ENCODE assay signal across 1 cellular context in the genomic region with DNA sequence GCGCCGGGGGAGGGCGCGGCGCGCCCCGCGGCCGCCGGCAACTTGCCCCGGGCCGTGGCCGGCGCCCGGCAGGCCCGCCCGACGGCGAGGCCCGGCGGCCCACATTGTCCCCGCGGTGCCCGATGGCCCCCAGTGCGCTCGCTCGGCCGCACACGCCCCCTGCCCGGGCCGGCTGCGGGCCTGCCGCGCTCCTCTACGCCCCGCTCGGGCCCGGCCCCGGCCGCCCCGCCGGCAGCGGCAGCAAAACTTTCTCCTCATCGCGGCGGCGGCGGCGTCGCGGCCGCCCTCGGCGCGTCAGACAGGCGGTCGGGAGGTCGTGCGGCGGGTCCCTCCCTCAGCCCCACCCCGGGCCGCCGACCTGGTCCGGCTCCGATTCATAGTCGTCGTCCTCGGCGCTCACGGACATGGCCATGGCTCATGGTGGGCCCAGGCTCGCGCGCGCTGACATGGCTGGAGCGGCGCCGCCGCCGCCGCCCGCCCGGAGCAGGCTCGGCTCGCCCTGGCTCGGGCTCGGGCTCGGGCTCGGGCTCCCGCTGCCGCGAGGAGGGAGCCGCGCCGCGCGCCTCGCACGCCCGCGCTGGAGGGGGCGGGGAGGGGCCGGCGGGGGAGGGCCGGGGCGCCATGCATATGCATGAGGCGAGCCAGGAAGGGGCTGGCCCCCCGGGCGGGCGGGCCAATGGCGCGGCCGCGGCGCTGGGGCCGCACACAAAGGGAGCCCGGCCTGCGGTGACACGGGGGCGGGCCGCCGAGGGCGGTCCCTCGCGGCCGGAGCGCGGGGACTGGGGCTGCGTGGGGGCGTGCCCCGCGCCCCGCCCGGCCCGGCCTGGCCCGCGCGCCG.
TF ChIP-seq lines count a peak whose summit lies in the region.

No MANE protein-coding gene starts in this region.

TF ChIP-seq in K562, 482 proteins besides CTCF, POLR2A, EP300 and RAD21 (continued from another document and continues in another):
- peak; percentile 60 for TF ChIP-seq CTBP1 (IDR thresholded peaks at IDR 0.05; ENCODE audit: borderline replicate concordance)
- peak in 2 of 3 experiments; percentile 31 to 46 for TF ChIP-seq YY1 (IDR thresholded peaks at IDR 0.05; ENCODE audit: borderline replicate concordance in 1 of 3, control insufficient read depth in 1 of 3, extremely low read depth in 1 of 3, insufficient read depth in 3 of 3, insufficient read length in 1 of 3, insufficient replicate concordance in 2 of 3, low read depth in 1 of 3, low read length in 2 of 3)
- TF ChIP-seq, protein P1, sequence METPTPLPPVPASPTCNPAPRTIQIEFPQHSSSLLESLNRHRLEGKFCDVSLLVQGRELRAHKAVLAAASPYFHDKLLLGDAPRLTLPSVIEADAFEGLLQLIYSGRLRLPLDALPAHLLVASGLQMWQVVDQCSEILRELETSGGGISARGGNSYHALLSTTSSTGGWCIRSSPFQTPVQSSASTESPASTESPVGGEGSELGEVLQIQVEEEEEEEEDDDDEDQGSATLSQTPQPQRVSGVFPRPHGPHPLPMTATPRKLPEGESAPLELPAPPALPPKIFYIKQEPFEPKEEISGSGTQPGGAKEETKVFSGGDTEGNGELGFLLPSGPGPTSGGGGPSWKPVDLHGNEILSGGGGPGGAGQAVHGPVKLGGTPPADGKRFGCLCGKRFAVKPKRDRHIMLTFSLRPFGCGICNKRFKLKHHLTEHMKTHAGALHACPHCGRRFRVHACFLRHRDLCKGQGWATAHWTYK (CRISPR knock-in tag; IDR thresholded peaks at IDR 0.05) = 0 out of 2 replicates have a peak, but pooled peaks have one; percentile 23
- peak; percentile 64 for TF ChIP-seq ZFX (CRISPR knock-in tag; IDR thresholded peaks at IDR 0.05)
- TF ChIP-seq ZNF263 (CRISPR knock-in tag; IDR thresholded peaks at IDR 0.05; ENCODE audit: borderline replicate concordance) = peak; percentile 27; the same call in 1 of the 2 replicates
- peak; percentile 83 for TF ChIP-seq CCNT2 (IDR thresholded peaks at IDR 0.05; ENCODE audit: borderline replicate concordance, extremely low read depth, insufficient read length, low read depth, low read length)
- 0 out of 2 replicates have a peak, but pooled peaks have one; percentile 60 for TF ChIP-seq ERF (CRISPR knock-in tag; IDR thresholded peaks at IDR 0.05)
- peak; percentile 75 for TF ChIP-seq HMGN3 (IDR thresholded peaks at IDR 0.05; ENCODE audit: borderline replicate concordance, extremely low read depth, insufficient read length, low read depth, low read length)
- TF ChIP-seq POLR2G (IDR thresholded peaks at IDR 0.05; ENCODE audit: low read depth, low read length) = peak; percentile 92
- TF ChIP-seq, protein P2, sequence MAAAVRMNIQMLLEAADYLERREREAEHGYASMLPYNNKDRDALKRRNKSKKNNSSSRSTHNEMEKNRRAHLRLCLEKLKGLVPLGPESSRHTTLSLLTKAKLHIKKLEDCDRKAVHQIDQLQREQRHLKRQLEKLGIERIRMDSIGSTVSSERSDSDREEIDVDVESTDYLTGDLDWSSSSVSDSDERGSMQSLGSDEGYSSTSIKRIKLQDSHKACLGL (CRISPR knock-in tag; IDR thresholded peaks at IDR 0.05; ENCODE audit: borderline replicate concordance, poor library complexity, severe bottlenecking) = peak; percentile 8
- TF ChIP-seq, protein P3, sequence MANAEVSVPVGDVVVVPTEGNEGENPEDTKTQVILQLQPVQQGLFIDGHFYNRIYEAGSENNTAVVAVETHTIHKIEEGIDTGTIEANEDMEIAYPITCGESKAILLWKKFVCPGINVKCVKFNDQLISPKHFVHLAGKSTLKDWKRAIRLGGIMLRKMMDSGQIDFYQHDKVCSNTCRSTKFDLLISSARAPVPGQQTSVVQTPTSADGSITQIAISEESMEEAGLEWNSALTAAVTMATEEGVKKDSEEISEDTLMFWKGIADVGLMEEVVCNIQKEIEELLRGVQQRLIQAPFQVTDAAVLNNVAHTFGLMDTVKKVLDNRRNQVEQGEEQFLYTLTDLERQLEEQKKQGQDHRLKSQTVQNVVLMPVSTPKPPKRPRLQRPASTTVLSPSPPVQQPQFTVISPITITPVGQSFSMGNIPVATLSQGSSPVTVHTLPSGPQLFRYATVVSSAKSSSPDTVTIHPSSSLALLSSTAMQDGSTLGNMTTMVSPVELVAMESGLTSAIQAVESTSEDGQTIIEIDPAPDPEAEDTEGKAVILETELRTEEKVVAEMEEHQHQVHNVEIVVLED (CRISPR knock-in tag; IDR thresholded peaks at IDR 0.05) = peak; percentile 11; the same call in 1 of the 2 replicates
- TF ChIP-seq LARP7 (IDR thresholded peaks at IDR 0.05) = no peak
- TF ChIP-seq PRMT5 (CRISPR knock-in tag; IDR thresholded peaks at IDR 0.05) = no peak
- TF ChIP-seq, protein P4, sequence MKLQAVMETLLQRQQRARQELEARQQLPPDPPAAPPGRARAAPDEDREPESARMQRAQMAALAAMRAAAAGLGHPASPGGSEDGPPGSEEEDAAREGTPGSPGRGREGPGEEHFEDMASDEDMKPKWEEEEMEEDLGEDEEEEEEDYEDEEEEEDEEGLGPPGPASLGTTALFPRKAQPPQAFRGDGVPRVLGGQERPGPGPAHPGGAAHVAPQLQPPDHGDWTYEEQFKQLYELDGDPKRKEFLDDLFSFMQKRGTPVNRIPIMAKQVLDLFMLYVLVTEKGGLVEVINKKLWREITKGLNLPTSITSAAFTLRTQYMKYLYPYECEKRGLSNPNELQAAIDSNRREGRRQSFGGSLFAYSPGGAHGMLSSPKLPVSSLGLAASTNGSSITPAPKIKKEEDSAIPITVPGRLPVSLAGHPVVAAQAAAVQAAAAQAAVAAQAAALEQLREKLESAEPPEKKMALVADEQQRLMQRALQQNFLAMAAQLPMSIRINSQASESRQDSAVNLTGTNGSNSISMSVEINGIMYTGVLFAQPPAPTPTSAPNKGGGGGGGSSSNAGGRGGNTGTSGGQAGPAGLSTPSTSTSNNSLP (IDR thresholded peaks at IDR 0.05; ENCODE audit: borderline replicate concordance, low read depth, low read length) = no peak
- TF ChIP-seq NFATC3 (IDR thresholded peaks at IDR 0.05) = no peak
- TF ChIP-seq, protein P5, sequence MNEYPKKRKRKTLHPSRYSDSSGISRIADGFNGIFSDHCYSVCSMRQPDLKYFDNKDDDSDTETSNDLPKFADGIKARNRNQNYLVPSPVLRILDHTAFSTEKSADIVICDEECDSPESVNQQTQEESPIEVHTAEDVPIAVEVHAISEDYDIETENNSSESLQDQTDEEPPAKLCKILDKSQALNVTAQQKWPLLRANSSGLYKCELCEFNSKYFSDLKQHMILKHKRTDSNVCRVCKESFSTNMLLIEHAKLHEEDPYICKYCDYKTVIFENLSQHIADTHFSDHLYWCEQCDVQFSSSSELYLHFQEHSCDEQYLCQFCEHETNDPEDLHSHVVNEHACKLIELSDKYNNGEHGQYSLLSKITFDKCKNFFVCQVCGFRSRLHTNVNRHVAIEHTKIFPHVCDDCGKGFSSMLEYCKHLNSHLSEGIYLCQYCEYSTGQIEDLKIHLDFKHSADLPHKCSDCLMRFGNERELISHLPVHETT (CRISPR knock-in tag; conservative IDR thresholded peaks at IDR 0.05 in 1 of 2, IDR thresholded peaks at IDR 0.05 in 1 of 2) = peak in 1 of 2 experiments; percentile 87; a peak in 2 of 4 replicates
- TF ChIP-seq RBBP5 (IDR thresholded peaks at IDR 0.05; ENCODE audit: borderline replicate concordance, insufficient read depth, low read length, poor library complexity, severe bottlenecking) = peak; percentile 6
- TF ChIP-seq KDM2B (CRISPR knock-in tag; IDR thresholded peaks at IDR 0.05) = peak; percentile 16; the same call in 1 of the 2 replicates
- 0 out of 2 replicates have a peak, but pooled peaks have one; percentile 18 for TF ChIP-seq NFIC (IDR thresholded peaks at IDR 0.05)
- peak; percentile 67 for TF ChIP-seq TAF1 (IDR thresholded peaks at IDR 0.05; ENCODE audit: control insufficient read depth, extremely low read depth, insufficient read depth, low read length, severe bottlenecking)
- peak; percentile 36 for TF ChIP-seq TBP (optimal IDR thresholded peaks at IDR 0.05; ENCODE audit: low read depth, low read length)
- TF ChIP-seq, protein P6, sequence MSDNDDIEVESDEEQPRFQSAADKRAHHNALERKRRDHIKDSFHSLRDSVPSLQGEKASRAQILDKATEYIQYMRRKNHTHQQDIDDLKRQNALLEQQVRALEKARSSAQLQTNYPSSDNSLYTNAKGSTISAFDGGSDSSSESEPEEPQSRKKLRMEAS (CRISPR knock-in tag; IDR thresholded peaks at IDR 0.05) = peak; percentile 59; the same call in 1 of the 2 replicates
- TF ChIP-seq, protein P7, sequence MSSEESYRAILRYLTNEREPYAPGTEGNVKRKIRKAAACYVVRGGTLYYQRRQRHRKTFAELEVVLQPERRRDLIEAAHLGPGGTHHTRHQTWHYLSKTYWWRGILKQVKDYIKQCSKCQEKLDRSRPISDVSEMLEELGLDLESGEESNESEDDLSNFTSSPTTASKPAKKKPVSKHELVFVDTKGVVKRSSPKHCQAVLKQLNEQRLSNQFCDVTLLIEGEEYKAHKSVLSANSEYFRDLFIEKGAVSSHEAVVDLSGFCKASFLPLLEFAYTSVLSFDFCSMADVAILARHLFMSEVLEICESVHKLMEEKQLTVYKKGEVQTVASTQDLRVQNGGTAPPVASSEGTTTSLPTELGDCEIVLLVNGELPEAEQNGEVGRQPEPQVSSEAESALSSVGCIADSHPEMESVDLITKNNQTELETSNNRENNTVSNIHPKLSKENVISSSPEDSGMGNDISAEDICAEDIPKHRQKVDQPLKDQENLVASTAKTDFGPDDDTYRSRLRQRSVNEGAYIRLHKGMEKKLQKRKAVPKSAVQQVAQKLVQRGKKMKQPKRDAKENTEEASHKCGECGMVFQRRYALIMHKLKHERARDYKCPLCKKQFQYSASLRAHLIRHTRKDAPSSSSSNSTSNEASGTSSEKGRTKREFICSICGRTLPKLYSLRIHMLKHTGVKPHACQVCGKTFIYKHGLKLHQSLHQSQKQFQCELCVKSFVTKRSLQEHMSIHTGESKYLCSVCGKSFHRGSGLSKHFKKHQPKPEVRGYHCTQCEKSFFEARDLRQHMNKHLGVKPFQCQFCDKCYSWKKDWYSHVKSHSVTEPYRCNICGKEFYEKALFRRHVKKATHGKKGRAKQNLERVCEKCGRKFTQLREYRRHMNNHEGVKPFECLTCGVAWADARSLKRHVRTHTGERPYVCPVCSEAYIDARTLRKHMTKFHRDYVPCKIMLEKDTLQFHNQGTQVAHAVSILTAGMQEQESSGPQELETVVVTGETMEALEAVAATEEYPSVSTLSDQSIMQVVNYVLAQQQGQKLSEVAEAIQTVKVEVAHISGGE (CRISPR knock-in tag; IDR thresholded peaks at IDR 0.05) = peak in 1 of 3 experiments; percentile 83; a peak in 2 of 6 replicates
- TF ChIP-seq DMBX1 (CRISPR knock-in tag; IDR thresholded peaks at IDR 0.05; ENCODE audit: borderline replicate concordance) = 0 out of 2 replicates have a peak, but pooled peaks have one; percentile 62
- TF ChIP-seq ZBTB7A (IDR thresholded peaks at IDR 0.05; ENCODE audit: borderline replicate concordance, control insufficient read depth, low read depth, low read length) = peak; percentile 66; the same call in 1 of the 2 replicates
- peak; percentile 51 for TF ChIP-seq SMAD4 (CRISPR knock-in tag; conservative IDR thresholded peaks at IDR 0.05)
- TF ChIP-seq, protein P8, sequence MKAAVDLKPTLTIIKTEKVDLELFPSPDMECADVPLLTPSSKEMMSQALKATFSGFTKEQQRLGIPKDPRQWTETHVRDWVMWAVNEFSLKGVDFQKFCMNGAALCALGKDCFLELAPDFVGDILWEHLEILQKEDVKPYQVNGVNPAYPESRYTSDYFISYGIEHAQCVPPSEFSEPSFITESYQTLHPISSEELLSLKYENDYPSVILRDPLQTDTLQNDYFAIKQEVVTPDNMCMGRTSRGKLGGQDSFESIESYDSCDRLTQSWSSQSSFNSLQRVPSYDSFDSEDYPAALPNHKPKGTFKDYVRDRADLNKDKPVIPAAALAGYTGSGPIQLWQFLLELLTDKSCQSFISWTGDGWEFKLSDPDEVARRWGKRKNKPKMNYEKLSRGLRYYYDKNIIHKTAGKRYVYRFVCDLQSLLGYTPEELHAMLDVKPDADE (conservative IDR thresholded peaks at IDR 0.05; ENCODE audit: control insufficient read depth, low read depth, low read length) = no peak; the same call in 1 of the 2 replicates
- peak; percentile 83 for TF ChIP-seq RBFOX2 (IDR thresholded peaks at IDR 0.05; ENCODE audit: low read depth, low read length)
- TF ChIP-seq, protein P9, sequence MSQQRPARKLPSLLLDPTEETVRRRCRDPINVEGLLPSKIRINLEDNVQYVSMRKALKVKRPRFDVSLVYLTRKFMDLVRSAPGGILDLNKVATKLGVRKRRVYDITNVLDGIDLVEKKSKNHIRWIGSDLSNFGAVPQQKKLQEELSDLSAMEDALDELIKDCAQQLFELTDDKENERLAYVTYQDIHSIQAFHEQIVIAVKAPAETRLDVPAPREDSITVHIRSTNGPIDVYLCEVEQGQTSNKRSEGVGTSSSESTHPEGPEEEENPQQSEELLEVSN (IDR thresholded peaks at IDR 0.05; ENCODE audit: borderline replicate concordance in 1 of 2, extremely low read depth in 1 of 2, insufficient read depth in 1 of 2, insufficient read length in 1 of 2, low read depth in 1 of 2, low read length in 1 of 2, poor library complexity in 1 of 2, severe bottlenecking in 1 of 2) = peak; percentile 30 to 88
- TF ChIP-seq, protein P10, sequence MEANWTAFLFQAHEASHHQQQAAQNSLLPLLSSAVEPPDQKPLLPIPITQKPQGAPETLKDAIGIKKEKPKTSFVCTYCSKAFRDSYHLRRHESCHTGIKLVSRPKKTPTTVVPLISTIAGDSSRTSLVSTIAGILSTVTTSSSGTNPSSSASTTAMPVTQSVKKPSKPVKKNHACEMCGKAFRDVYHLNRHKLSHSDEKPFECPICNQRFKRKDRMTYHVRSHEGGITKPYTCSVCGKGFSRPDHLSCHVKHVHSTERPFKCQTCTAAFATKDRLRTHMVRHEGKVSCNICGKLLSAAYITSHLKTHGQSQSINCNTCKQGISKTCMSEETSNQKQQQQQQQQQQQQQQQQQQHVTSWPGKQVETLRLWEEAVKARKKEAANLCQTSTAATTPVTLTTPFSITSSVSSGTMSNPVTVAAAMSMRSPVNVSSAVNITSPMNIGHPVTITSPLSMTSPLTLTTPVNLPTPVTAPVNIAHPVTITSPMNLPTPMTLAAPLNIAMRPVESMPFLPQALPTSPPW (CRISPR knock-in tag; IDR thresholded peaks at IDR 0.05) = peak; percentile 95
- TF ChIP-seq NONO (IDR thresholded peaks at IDR 0.05; ENCODE audit: low read depth in 2 of 2, low read length in 1 of 2) = peak in 1 of 2 experiments; percentile 59; a peak in 1 of 4 replicates
- peak; percentile 10 for TF ChIP-seq CHD1 (IDR thresholded peaks at IDR 0.05; ENCODE audit: low read length)
- no peak for TF ChIP-seq DACH1 (IDR thresholded peaks at IDR 0.05; ENCODE audit: partially characterized antibody)
- TF ChIP-seq, protein P11, sequence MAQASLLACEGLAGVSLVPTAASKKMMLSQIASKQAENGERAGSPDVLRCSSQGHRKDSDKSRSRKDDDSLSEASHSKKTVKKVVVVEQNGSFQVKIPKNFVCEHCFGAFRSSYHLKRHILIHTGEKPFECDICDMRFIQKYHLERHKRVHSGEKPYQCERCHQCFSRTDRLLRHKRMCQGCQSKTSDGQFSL (CRISPR knock-in tag; IDR thresholded peaks at IDR 0.05) = no peak
- TF ChIP-seq, protein P11 (tag; IDR thresholded peaks at IDR 0.05) = no peak
- 0 out of 4 replicates have a peak, but pooled peaks of 1 of the 2 experiments have one; percentile 8 for TF ChIP-seq MAZ (CRISPR knock-in tag; conservative IDR thresholded peaks at IDR 0.05 in 1 of 2, IDR thresholded peaks at IDR 0.05 in 1 of 2)
- no peak for TF ChIP-seq EP400 (IDR thresholded peaks at IDR 0.05)
- TF ChIP-seq PHF8 (IDR thresholded peaks at IDR 0.05; ENCODE audit: borderline replicate concordance, low read length) = peak; percentile 66; the same call in 1 of the 2 replicates
- peak; percentile 59; the same call in 1 of the 2 replicates for TF ChIP-seq MYC (IDR thresholded peaks at IDR 0.05; ENCODE audit: low read depth, low read length)
- no peak for TF ChIP-seq MYC (CRISPR knock-in tag; IDR thresholded peaks at IDR 0.05; ENCODE audit: borderline replicate concordance, low read depth)
